8 cellular contexts compared by ENCODE assay signal in the genomic region with DNA sequence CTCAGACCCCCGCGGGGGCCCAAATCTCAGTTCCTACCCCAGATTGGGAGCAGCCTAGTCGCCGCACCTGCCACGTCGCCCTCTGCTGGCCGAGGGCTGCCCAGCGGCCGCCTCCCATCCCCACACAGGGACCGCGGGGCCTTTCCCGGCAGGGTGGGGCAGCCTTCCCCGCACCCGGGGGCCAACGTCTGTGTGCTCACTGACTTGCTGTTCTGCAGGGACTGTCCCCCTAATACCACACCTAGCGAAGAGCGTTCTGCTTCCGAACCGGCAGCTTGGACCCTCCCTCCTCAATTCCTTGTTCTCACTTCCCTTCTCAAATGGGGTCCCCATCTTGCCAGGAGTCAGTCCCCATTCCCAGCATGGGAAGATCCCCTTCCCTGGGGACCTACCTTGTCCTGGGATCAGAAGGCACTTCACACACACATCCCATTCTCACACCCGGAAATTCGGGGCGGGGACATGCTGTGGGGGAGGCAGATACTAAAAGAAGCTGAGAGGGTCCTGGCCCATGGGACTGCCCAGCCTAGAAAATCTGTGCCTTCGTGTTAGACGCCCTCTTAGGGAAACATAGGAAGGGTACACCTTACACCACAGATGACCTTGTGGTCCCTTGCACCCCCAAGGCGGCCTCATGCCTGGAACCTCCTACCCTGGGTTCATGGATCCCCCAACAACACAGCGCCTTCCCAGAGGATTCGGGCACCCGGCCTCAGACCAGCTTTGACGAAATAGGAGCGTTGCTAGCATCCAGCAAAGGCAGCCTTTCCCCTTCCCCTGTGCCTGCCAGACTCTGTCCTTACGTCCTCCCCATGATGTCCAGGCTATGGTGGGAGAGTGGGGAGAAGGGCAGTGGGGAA. TPM values are rescaled to one million over a fixed set of nuclear protein-coding genes. Genes with fewer than 3 reads are reported as not detected.
A peak's percentile ranks its signal among the peaks of the same experiment; 100 is the strongest.
DNase-seq lines count a peak whose midpoint lies in the region; ATAC-seq and TF ChIP-seq lines count a peak whose summit lies in the region.

No MANE protein-coding gene starts in this region.

- H3K36me3 ChIP-seq in MG63 (no peaks in the 10 kb centered on the region), ovary (no peaks in the 10 kb centered on the region), transverse colon (no peaks in the 10 kb centered on the region)

- DNase-seq in MG63, result peak; percentile 53
- DNase-seq in activated T-cell treated with anti-CD3 and anti-CD28 coated beads for 48 hours (ENCODE audit: low read depth), result peak; percentile 62
- DNase-seq in fibroblast of the aortic adventitia (ENCODE audit: low read depth), result peak; percentile 33
- peak in 3 of 5 donors; percentile 38 to 60 (median 46) for DNase-seq in ovary
- peak; percentile 72 for DNase-seq in transverse colon
- no peak for DNase-seq in amniotic stem cell (lab: John Stamatoyannopoulos, UW)

- H3K9me3 ChIP-seq in MG63 (no peaks in the 10 kb centered on the region), ovary (no peaks in the 10 kb centered on the region), transverse colon (no peaks in the 10 kb centered on the region)

- no peak overlapping the region for H3K4me3 ChIP-seq in MG63
- peak overlapping the region; percentile 6 for H3K4me3 ChIP-seq in fibroblast of the aortic adventitia (ENCODE audit: low read depth, low read length)
- H3K4me3 ChIP-seq in ovary, result no peak overlapping the region
- no peak overlapping the region for H3K4me3 ChIP-seq in transverse colon

- TF ChIP-seq EP300 in ovary (IDR thresholded peaks at IDR 0.05) (no peak), transverse colon (IDR thresholded peaks at IDR 0.05; ENCODE audit: low read depth) (no peak)

- H3K27ac ChIP-seq in C4-2B, result no peak overlapping the region; the same call in 1 of the 2 replicates
- H3K27ac ChIP-seq in ovary, result no peak overlapping the region
- H3K27ac ChIP-seq in transverse colon, result peak overlapping the region; percentile 73 to 80 (median 74)

- H3K4me1 ChIP-seq in ovary (ENCODE audit: insufficient read depth) (peaks cover 10% of the 10 kb centered on the region), transverse colon (peaks cover 4 to 22% (median 14%) of the 10 kb centered on the region in 4 donors)

- in situ Hi-C loops in transverse colon (cut with MboI; ENCODE audit: low pct_ligation_motif_present in 1 of 4, low pct_unique_long_range_greater_than_20kb in 1 of 4, low sequenced_read_pairs in 3 of 4), result loop anchor here in 2 of 4 donors (10.0 kb wide), 2 partner anchors 51 to 61 kb away; no protein-coding TSS in a partner anchor

- 23 to 30% (median 27%) methylated on average over 30 to 31 of the region's 31 CpGs for WGBS in ovary, 3 donors
- WGBS in transverse colon (ENCODE audit: low coverage in 1 of 2), 2 donors, result 32 to 33% methylated on average over 2 to 27 of the region's 31 CpGs

- intact Hi-C loops in ovary (cut with DNase I) (no loop called here), transverse colon (cut with DNase I; ENCODE audit: low total_unique reads) (loop anchor here (2.0 kb wide), 1 partner anchor 57 kb away; no protein-coding TSS in a partner anchor)

- no peaks in the 10 kb centered on the region for H3K27me3 ChIP-seq in MG63
- H3K27me3 ChIP-seq in ovary, result no peaks in the 10 kb centered on the region
- H3K27me3 ChIP-seq in transverse colon, result no peaks in the 10 kb centered on the region

- TF ChIP-seq CTCF in C4-2B (conservative IDR thresholded peaks at IDR 0.05) (peak; percentile 84), fibroblast of the aortic adventitia (IDR thresholded peaks at IDR 0.05; ENCODE audit: insufficient read depth, low read length) (peak; percentile 86), ovary (IDR thresholded peaks at IDR 0.05) (peak in 2 of 3 donors; percentile 41 to 45), transverse colon (IDR thresholded peaks at IDR 0.05) (peak; percentile 78 to 90 (median 86))

- ATAC-seq in HG03108 (IDR thresholded peaks at IDR 0.05; ENCODE audit: unreplicated experiment), result no peak

- TF ChIP-seq POLR2A in ovary (IDR thresholded peaks at IDR 0.05) (no peak), transverse colon (IDR thresholded peaks at IDR 0.05) (peak; percentile 10)

RNA-seq across cellular contexts. Expression of gene ACVRL1, which starts 16.4 kb away (rescaled TPM):
- 0.52 and 1.4 TPM in 2 replicates for total RNA-seq in MG63 (2014; rRNA removed; shearing (Covaris generic); ENCODE audit: low replicate concordance)
- total RNA-seq in fibroblast of the aortic adventitia (ENCODE audit: low replicate concordance) (50.3 and 56.5 TPM in 2 replicates), ovary (10 to 100 TPM in 5 of 7 donors, 1 to 10 TPM in 2; 5.7 to 17.6 (median 15.6) TPM), transverse colon (100 to 1,000 TPM; 115 to 440 (median 137) TPM)
- 10 to 100 TPM in 1 of 2 donors, 1 to 10 TPM in 1; 8.0 to 11.1 TPM for polyA plus RNA-seq in ovary

RNA-seq across cellular contexts. Expression of gene ACVR1B, which starts 27.8 kb away (rescaled TPM):
- total RNA-seq in MG63 (2014; rRNA removed; shearing (Covaris generic); ENCODE audit: low replicate concordance), result 0.57 and 1.9 TPM in 2 replicates
- total RNA-seq in fibroblast of the aortic adventitia (ENCODE audit: low replicate concordance) (12.6 and 17.1 TPM in 2 replicates), ovary (10 to 100 TPM in 6 of 7 donors, 1 to 10 TPM in 1; 6.9 to 27.3 (median 19.1) TPM), transverse colon (10 to 100 TPM; 22.5 to 96.9 (median 68.7) TPM)
- 10 to 100 TPM in 1 of 2 donors, 1 to 10 TPM in 1; 9.7 to 23.0 TPM for polyA plus RNA-seq in ovary

RNA-seq across cellular contexts. Expression of gene ANKRD33, which starts 35.8 kb away (rescaled TPM):
- not detected in 2 replicates for total RNA-seq in MG63 (2014; rRNA removed; shearing (Covaris generic); ENCODE audit: low replicate concordance)
- total RNA-seq in fibroblast of the aortic adventitia (ENCODE audit: low replicate concordance), result 0.09 TPM in 1 of 2 replicates, not detected in the other
- total RNA-seq in ovary, result not detected
- not detected for polyA plus RNA-seq in ovary
- total RNA-seq in transverse colon, result not detected

Comparison
In these comparisons a context has a peak if more than half of its experiments do, and no peak if none do; other contexts are left out.
1. H3K27ac ChIP-seq: peak in transverse colon (4 of 4); none in C4-2B (single experiment) and ovary (0 of 2).
2. Peak in every context shown above with its lines, with median percentiles within 50 percentile points of each other: CTCF ChIP-seq.